ENCODE assay signal across 21 cellular contexts in genomic region chr6:54861846-54862616, GRCh38. TPM values are rescaled to one million over a fixed set of nuclear protein-coding genes. Genes with fewer than 3 reads are reported as not detected.
"Had no signal": no experiment of that assay in that cellular context is flagged by ENCODE, and none has a peak within 500 bp of the region (broad histone marks: within the 10 kb centered on the region; RNA-seq: fewer than 3 reads in every experiment).

No MANE protein-coding gene starts in this region.

- H3K4me1 Mint-ChIP-seq: activated B cell treated with CpG ODN at 0.5 μM for 24 hours; activated CD4-positive, alpha-beta memory T cell treated with anti-CD3 and anti-CD28 coated beads, Interleukin-2, amount 10 ng/mL, durations not matched to agents 7 days and 5 days; activated CD8-positive, alpha-beta memory T cell treated with anti-CD3 and anti-CD28 coated beads, Interleukin-2, amount 10 ng/mL, durations not matched to agents 7 days and 5 days; activated naive CD8-positive, alpha-beta T cell treated with anti-CD3 and anti-CD28 coated beads for 36 hours; activated T-helper 17 cell treated with anti-CD3 and anti-CD28 coated beads, Interleukin-2, amount 50 U/mL, for 72 hours; stimulated activated memory B cell treated with anti-CD40 and anti-IgM and Interleukin-4, amounts not matched to agents 10 μg/mL and 1 μg/mL and 100 μg/mL, for 72 hours had no signal

- H3K9ac ChIP-seq: neural progenitor cell had no signal

- H2AFZ ChIP-seq: neural progenitor cell had no signal

- H3K36me3 ChIP-seq: gastroesophageal sphincter, neural progenitor cell had no signal

- ATAC-seq: activated CD8-positive, alpha-beta memory T cell treated with anti-CD3 and anti-CD28 coated beads, Interleukin-2, amount 10 ng/mL, durations not matched to agents 7 days and 5 days; activated T-helper 17 cell treated with anti-CD3 and anti-CD28 coated beads, Interleukin-2, amount 50 U/mL, for 72 hours; gastroesophageal sphincter; left lobe of liver; sciatic nerve; stimulated activated memory B cell treated with anti-CD40 and anti-IgM and Interleukin-4, amounts not matched to agents 10 μg/mL and 1 μg/mL and 100 μg/mL, for 72 hours had no signal

- H3K4me2 ChIP-seq: neural progenitor cell had no signal

- H3K4me3 ChIP-seq: gastroesophageal sphincter, neural progenitor cell, testis had no signal

- H3K9me3 ChIP-seq: gastroesophageal sphincter, testis had no signal

- H3K27ac ChIP-seq: gastroesophageal sphincter, neural progenitor cell, testis had no signal

- H3K27me3 ChIP-seq: gastroesophageal sphincter, neural progenitor cell, testis had no signal

- H3K27me3 Mint-ChIP-seq: activated B cell treated with CpG ODN at 0.5 μM for 24 hours; activated CD4-positive, alpha-beta memory T cell treated with anti-CD3 and anti-CD28 coated beads, Interleukin-2, amount 10 ng/mL, durations not matched to agents 7 days and 5 days; activated CD8-positive, alpha-beta memory T cell treated with anti-CD3 and anti-CD28 coated beads, Interleukin-2, amount 10 ng/mL, durations not matched to agents 7 days and 5 days; activated naive CD8-positive, alpha-beta T cell treated with anti-CD3 and anti-CD28 coated beads for 36 hours; activated T-helper 17 cell treated with anti-CD3 and anti-CD28 coated beads, Interleukin-2, amount 50 U/mL, for 72 hours; stimulated activated memory B cell treated with anti-CD40 and anti-IgM and Interleukin-4, amounts not matched to agents 10 μg/mL and 1 μg/mL and 100 μg/mL, for 72 hours had no signal

- H3K27ac Mint-ChIP-seq: activated B cell treated with CpG ODN at 0.5 μM for 24 hours; activated CD4-positive, alpha-beta memory T cell treated with anti-CD3 and anti-CD28 coated beads, Interleukin-2, amount 10 ng/mL, durations not matched to agents 7 days and 5 days; activated CD8-positive, alpha-beta memory T cell treated with anti-CD3 and anti-CD28 coated beads, Interleukin-2, amount 10 ng/mL, durations not matched to agents 7 days and 5 days; activated naive CD8-positive, alpha-beta T cell treated with anti-CD3 and anti-CD28 coated beads for 36 hours; activated T-helper 17 cell treated with anti-CD3 and anti-CD28 coated beads, Interleukin-2, amount 50 U/mL, for 72 hours; neural progenitor cell; stimulated activated memory B cell treated with anti-CD40 and anti-IgM and Interleukin-4, amounts not matched to agents 10 μg/mL and 1 μg/mL and 100 μg/mL, for 72 hours had no signal

- H3K36me3 Mint-ChIP-seq: activated CD8-positive, alpha-beta memory T cell treated with anti-CD3 and anti-CD28 coated beads, Interleukin-2, amount 10 ng/mL, durations not matched to agents 7 days and 5 days; activated naive CD8-positive, alpha-beta T cell treated with anti-CD3 and anti-CD28 coated beads for 36 hours; neural progenitor cell; stimulated activated memory B cell treated with anti-CD40 and anti-IgM and Interleukin-4, amounts not matched to agents 10 μg/mL and 1 μg/mL and 100 μg/mL, for 72 hours had no signal

- DNase-seq: activated B cell treated with CpG ODN at 0.5 μM for 24 hours; activated CD4-positive, alpha-beta memory T cell treated with anti-CD3 and anti-CD28 coated beads, Interleukin-2, amount 10 ng/mL, durations not matched to agents 7 days and 5 days; activated CD4-positive, alpha-beta T cell treated with anti-CD3 and anti-CD28 coated beads for 4 hours; activated CD8-positive, alpha-beta memory T cell treated with anti-CD3 and anti-CD28 coated beads, Interleukin-2, amount 10 ng/mL, durations not matched to agents 7 days and 5 days; activated naive CD4-positive, alpha-beta T cell; activated naive CD8-positive, alpha-beta T cell treated with anti-CD3 and anti-CD28 coated beads for 36 hours; amniotic stem cell; central memory CD4-positive, alpha-beta T cell; cortex of kidney; effector CD4-positive, alpha-beta T cell; midbrain; stimulated activated CD4-positive, alpha-beta T cell treated with anti-CD3 and anti-CD28 coated beads, Interleukin-4, amount 100 ng/mL, for 24 hours; testis had no signal

- H3K9me3 Mint-ChIP-seq: activated CD4-positive, alpha-beta memory T cell treated with anti-CD3 and anti-CD28 coated beads, Interleukin-2, amount 10 ng/mL, durations not matched to agents 7 days and 5 days; neural progenitor cell had no signal

- H3K4me3 Mint-ChIP-seq: activated B cell treated with CpG ODN at 0.5 μM for 24 hours; activated CD4-positive, alpha-beta memory T cell treated with anti-CD3 and anti-CD28 coated beads, Interleukin-2, amount 10 ng/mL, durations not matched to agents 7 days and 5 days; activated CD8-positive, alpha-beta memory T cell treated with anti-CD3 and anti-CD28 coated beads, Interleukin-2, amount 10 ng/mL, durations not matched to agents 7 days and 5 days; activated naive CD8-positive, alpha-beta T cell treated with anti-CD3 and anti-CD28 coated beads for 36 hours; activated T-helper 17 cell treated with anti-CD3 and anti-CD28 coated beads, Interleukin-2, amount 50 U/mL, for 72 hours; neural progenitor cell; stimulated activated memory B cell treated with anti-CD40 and anti-IgM and Interleukin-4, amounts not matched to agents 10 μg/mL and 1 μg/mL and 100 μg/mL, for 72 hours had no signal

- H3K4me1 ChIP-seq: gastroesophageal sphincter, testis had no signal

RNA-seq across cellular contexts. Expression of gene FAM83B, which starts 15.5 kb away (rescaled TPM):
- total RNA-seq: activated B cell treated with CpG ODN at 0.5 μM for 24 hours; activated CD4-positive, alpha-beta memory T cell treated with anti-CD3 and anti-CD28 coated beads, Interleukin-2, amount 10 ng/mL, durations not matched to agents 7 days and 5 days; activated CD8-positive, alpha-beta memory T cell treated with anti-CD3 and anti-CD28 coated beads, Interleukin-2, amount 10 ng/mL, durations not matched to agents 7 days and 5 days; activated naive CD8-positive, alpha-beta T cell treated with anti-CD3 and anti-CD28 coated beads for 36 hours; activated T-helper 17 cell treated with anti-CD3 and anti-CD28 coated beads, Interleukin-2, amount 50 U/mL, for 72 hours; lung microvascular endothelial cell; pulmonary artery endothelial cell; sciatic nerve had no signal
